In the genomic region with DNA sequence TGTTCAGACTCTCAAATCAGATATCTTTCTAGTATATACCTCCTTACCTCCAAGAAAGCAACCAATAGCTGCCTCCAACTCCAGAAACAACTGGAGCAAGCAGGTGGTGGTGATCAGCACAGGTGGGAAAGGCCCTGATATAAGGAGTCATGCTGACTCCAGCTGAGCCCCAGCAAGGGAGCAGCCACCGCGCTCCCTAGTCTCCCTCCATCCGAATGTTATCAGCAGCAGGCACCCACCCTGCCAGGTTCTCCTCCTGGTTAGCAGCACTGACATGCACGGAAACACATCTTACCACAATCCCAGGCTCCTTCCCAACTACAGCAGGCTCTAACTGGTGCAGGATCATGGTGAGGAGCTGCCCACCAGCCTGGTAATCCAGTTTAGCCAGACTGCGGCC, we compare ENCODE assay signal across 18 cellular contexts. TPM values are rescaled to one million over a fixed set of nuclear protein-coding genes. Genes with fewer than 3 reads are reported as not detected.
A peak's percentile ranks its signal among the peaks of the same experiment; 100 is the strongest.
DNase-seq lines count a peak whose midpoint lies in the region; ATAC-seq and TF ChIP-seq lines count a peak whose summit lies in the region.
"Had no signal": no experiment of that assay in that cellular context is flagged by ENCODE, and none has a peak within 500 bp of the region (broad histone marks: within the 10 kb centered on the region; RNA-seq: fewer than 3 reads in every experiment).

No MANE protein-coding gene starts in this region.

- peaks cover 0 to 23% (median 0%) of the 10 kb centered on the region in 11 experiments; a peak in 4 of 22 replicates for H3K36me3 ChIP-seq in BLaER1 treated with 17β-estradiol and CSF1 and Interleukin-3, amounts not matched to agents 10 nM and 100 nM
- H3K36me3 ChIP-seq in endodermal cell (ENCODE audit: control insufficient read depth, insufficient read depth, low read length) (no peaks in the 10 kb centered on the region), psoas muscle (ENCODE audit: insufficient read depth in 1 of 2, low read depth in 1 of 2) (peaks cover 0 to 31% of the 10 kb centered on the region in 2 donors)
- H3K36me3 ChIP-seq: MG63 had no signal

- no peak overlapping the region for H3K4me3 ChIP-seq in BLaER1 treated with 17β-estradiol and CSF1 and Interleukin-3, amounts not matched to agents 10 nM and 100 nM
- H3K4me3 ChIP-seq in endodermal cell (ENCODE audit: low read length) (no peak overlapping the region), psoas muscle (no peak overlapping the region)
- H3K4me3 ChIP-seq: MG63, Peyer's patch had no signal

- peaks cover 11% of the 10 kb centered on the region for H3K4me1 Mint-ChIP-seq in T-helper 17 cell
- H3K4me1 Mint-ChIP-seq in endodermal cell: peaks cover 13% of the 10 kb centered on the region
- H3K4me1 Mint-ChIP-seq in nephron progenitor cell: peaks cover 26% of the 10 kb centered on the region
- H3K4me1 Mint-ChIP-seq: IgD-negative memory B cell had no signal

- DNase-seq in T-helper 17 cell (no peak), endodermal cell (peak; percentile 43), nephron progenitor cell (no peak), GM03348 (ENCODE audit: low spot score) (no peak), psoas muscle (no peak)
- DNase-seq in activated CD8-positive, alpha-beta memory T cell treated with anti-CD3 and anti-CD28 coated beads, Interleukin-2, amount 50 U/mL, for 48 hours: no peak
- DNase-seq: DMS79; MG63; NCI-H1092; NCI-H1436 treated with DMSO at 0.1 percent for 48 hours; NCI-H2081; NCI-H748 treated with DMSO at 0.1 percent for 48 hours; NK-92 treated with Interleukin-12 subunit alpha and Interleukin-12 subunit beta, amount 100 ng/mL, for 24 hours; Peyer's patch had no signal

- H4K20me1 ChIP-seq in BLaER1 treated with 17β-estradiol and CSF1 and Interleukin-3, amounts not matched to agents 10 nM and 100 nM: no peaks in the 10 kb centered on the region

- H3K9me3 Mint-ChIP-seq in endodermal cell (no peaks in the 10 kb centered on the region), nephron progenitor cell (no peaks in the 10 kb centered on the region)
- H3K9me3 Mint-ChIP-seq: IgD-negative memory B cell had no signal

- ATAC-seq in T-helper 17 cell: no peak
- ATAC-seq in GM21576 (IDR thresholded peaks at IDR 0.05; ENCODE audit: unreplicated experiment): no peak
- ATAC-seq in psoas muscle: no peak

- no peaks in the 10 kb centered on the region for H3K27me3 ChIP-seq in BLaER1 treated with 17β-estradiol and CSF1 and Interleukin-3, amounts not matched to agents 10 nM and 100 nM
- H3K27me3 ChIP-seq in endodermal cell (ENCODE audit: control insufficient read depth, insufficient read depth, low read length, poor library complexity, severe bottlenecking): no peaks in the 10 kb centered on the region
- no peaks in the 10 kb centered on the region for H3K27me3 ChIP-seq in psoas muscle (ENCODE audit: insufficient read depth in 3 of 3, low read length in 2 of 3)
- H3K27me3 ChIP-seq: MG63, Peyer's patch had no signal

- H3K27ac ChIP-seq in BLaER1 treated with 17β-estradiol and CSF1 and Interleukin-3, amounts not matched to agents 10 nM and 100 nM: peak overlapping the region in 1 of 11 experiments; percentile 25; a peak in 1 of 22 replicates
- no peak overlapping the region for H3K27ac ChIP-seq in endodermal cell (ENCODE audit: low read depth, low read length)
- H3K27ac ChIP-seq in psoas muscle: no peak overlapping the region
- H3K27ac ChIP-seq: Peyer's patch had no signal

- H3K4me3 Mint-ChIP-seq in T-helper 17 cell (no peak overlapping the region), endodermal cell (no peak overlapping the region), nephron progenitor cell (no peak overlapping the region)
- H3K4me3 Mint-ChIP-seq: IgD-negative memory B cell had no signal

- no peaks in the 10 kb centered on the region for H3K9me3 ChIP-seq in BLaER1 treated with 17β-estradiol and CSF1 and Interleukin-3, amounts not matched to agents 10 nM and 100 nM (replicated peaks in 1 of 11)
- H3K9me3 ChIP-seq in T-helper 17 cell (ENCODE audit: control insufficient read depth, low read length, poor library complexity, severe bottlenecking) (no peaks in the 10 kb centered on the region), endodermal cell (ENCODE audit: control insufficient read depth, low read length) (no peaks in the 10 kb centered on the region), psoas muscle (no peaks in the 10 kb centered on the region)
- H3K9me3 ChIP-seq: MG63, Peyer's patch had no signal

- TF ChIP-seq CTCF in endodermal cell (conservative IDR thresholded peaks at IDR 0.05) (no peak), nephron progenitor cell (IDR thresholded peaks at IDR 0.05) (no peak), psoas muscle (IDR thresholded peaks at IDR 0.05) (no peak)

- H3K27ac Mint-ChIP-seq in T-helper 17 cell: peak overlapping the region; percentile 68
- no peak overlapping the region for H3K27ac Mint-ChIP-seq in endodermal cell
- peak overlapping the region; percentile 14 for H3K27ac Mint-ChIP-seq in nephron progenitor cell

- peak overlapping the region; percentile 44 to 79 (median 64) for H3K4me2 ChIP-seq in BLaER1 treated with 17β-estradiol and CSF1 and Interleukin-3, amounts not matched to agents 10 nM and 100 nM

- 95 to 97% methylated on average over 5 of the region's 5 CpGs for WGBS in endodermal cell (ENCODE audit: insufficient coverage in 1 of 2, insufficient read length in 1 of 2), 2 experiments
- 82 to 92% (median 84%) methylated on average over 5 of the region's 5 CpGs for WGBS in psoas muscle, 3 donors

- H3K4me1 ChIP-seq in BLaER1 treated with 17β-estradiol and CSF1 and Interleukin-3, amounts not matched to agents 10 nM and 100 nM: peaks cover 13 to 22% (median 18%) of the 10 kb centered on the region in 10 experiments
- peaks cover 9% of the 10 kb centered on the region for H3K4me1 ChIP-seq in endodermal cell (ENCODE audit: control insufficient read depth, insufficient read depth, low read length)
- no peaks in the 10 kb centered on the region for H3K4me1 ChIP-seq in psoas muscle
- H3K4me1 ChIP-seq: Peyer's patch had no signal

- H3K27me3 Mint-ChIP-seq in T-helper 17 cell (no peaks in the 10 kb centered on the region), endodermal cell (ENCODE audit: insufficient read depth) (peaks cover 3% of the 10 kb centered on the region), nephron progenitor cell (ENCODE audit: low read depth, poor library complexity) (no peaks in the 10 kb centered on the region)
- H3K27me3 Mint-ChIP-seq: IgD-negative memory B cell had no signal

- H3K36me3 Mint-ChIP-seq in T-helper 17 cell (ENCODE audit: low read depth) (peaks cover 12% of the 10 kb centered on the region), endodermal cell (ENCODE audit: low read depth) (no peaks in the 10 kb centered on the region), nephron progenitor cell (ENCODE audit: low read depth) (no peaks in the 10 kb centered on the region)

- H3K9ac ChIP-seq in BLaER1 treated with 17β-estradiol and CSF1 and Interleukin-3, amounts not matched to agents 10 nM and 100 nM: peak overlapping the region in 1 of 11 experiments; percentile 39; a peak in 2 of 22 replicates
- H3K9ac ChIP-seq in endodermal cell (ENCODE audit: extremely low read depth, low read length, poor library complexity, severe bottlenecking): no peak overlapping the region

- intact Hi-C loops in psoas muscle (cut with DNase I): no loop called here

RNA-seq across cellular contexts. Expression of a gene that starts 18.5 kb away (rescaled TPM):
- total RNA-seq in T-helper 17 cell: under 1 TPM; 0.55 to 0.62 TPM
- 10 to 100 TPM; 22.7 to 26.8 TPM for total RNA-seq in endodermal cell
- polyA plus RNA-seq in endodermal cell (2013, experiment 1 of 2): 21.2 TPM
- polyA plus RNA-seq in endodermal cell (2013, experiment 2 of 2): 19.9 TPM
- total RNA-seq in psoas muscle: 1 to 10 TPM; 2.7 to 8.2 (median 5.5) TPM
- 1 to 10 TPM in 2 of 3 donors, under 1 TPM in 1; 0.30 to 1.6 (median 1.1) TPM for polyA plus RNA-seq in psoas muscle
- total RNA-seq: SK-MEL-5 had no signal
